8 cellular contexts compared by ENCODE assay signal in the genomic region with DNA sequence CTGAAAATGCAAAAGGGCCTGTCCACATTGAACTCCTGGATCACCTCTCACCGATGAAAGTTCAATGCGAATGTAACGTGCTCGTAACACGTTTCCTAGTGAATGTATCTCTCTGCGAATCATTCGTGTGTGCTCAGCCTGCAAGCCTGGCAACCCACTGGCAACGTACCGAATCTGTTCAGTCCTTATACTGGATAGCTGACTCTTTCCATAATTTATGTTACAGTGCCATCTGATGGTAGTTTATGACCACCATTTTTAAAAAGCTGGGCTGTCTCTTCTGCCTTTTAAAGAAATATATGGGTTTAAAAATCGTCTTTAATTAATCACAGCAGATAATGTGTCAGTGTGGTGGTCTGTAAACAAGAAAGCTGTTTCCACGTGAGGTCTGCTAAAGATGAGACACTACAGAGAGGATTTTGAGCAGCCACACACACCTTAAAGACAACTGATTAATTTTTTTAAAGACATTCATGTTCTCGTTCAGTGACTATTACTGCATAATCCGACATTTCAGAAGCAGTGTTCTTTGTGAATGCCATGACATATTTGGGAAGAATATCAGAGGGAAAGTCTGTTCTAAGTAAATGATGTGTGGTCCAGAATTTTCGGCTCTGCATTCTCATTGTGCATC.
A peak's percentile ranks its signal among the peaks of the same experiment; 100 is the strongest.
DNase-seq lines count a peak whose midpoint lies in the region; ATAC-seq and TF ChIP-seq lines count a peak whose summit lies in the region.

No MANE protein-coding gene starts in this region.

- DNase-seq in natural killer cell: no peak
- DNase-seq in natural killer cell treated with Interleukin-12 subunit alpha and Interleukin-12 subunit beta and Interleukin-15 and Interleukin-18, amount 100 ng/mL, for 72 hours (ENCODE audit: low spot score): no peak
- DNase-seq in SK-N-MC (ENCODE audit: low read depth, low spot score): peak; percentile 42
- no peak for DNase-seq in epithelial cell of proximal tubule (ENCODE audit: low read depth)
- peak; percentile 31 for DNase-seq in mucosa of gallbladder (ENCODE audit: low spot score)
- no peak for DNase-seq in activated gamma-delta T cell treated with Interleukin-2 at 50 U/mL for 16 hours

- no peak overlapping the region for H2AFZ ChIP-seq in Loucy (ENCODE audit: low read length)

- peak; percentile 11 for TF ChIP-seq CTCF in natural killer cell (IDR thresholded peaks at IDR 0.05)
- TF ChIP-seq CTCF in Loucy (conservative IDR thresholded peaks at IDR 0.05; ENCODE audit: low read length): peak; percentile 80
- peak; percentile 60 for TF ChIP-seq CTCF in epithelial cell of proximal tubule (conservative IDR thresholded peaks at IDR 0.05; ENCODE audit: low read depth, low read length)

- no peaks in the 10 kb centered on the region for H3K4me1 ChIP-seq in Loucy (ENCODE audit: insufficient read depth, low read length, poor library complexity, severe bottlenecking)

- H3K4me3 Mint-ChIP-seq in natural killer cell: no peak overlapping the region
- H3K4me3 Mint-ChIP-seq in natural killer cell treated with Interleukin-12 subunit alpha and Interleukin-12 subunit beta and Interleukin-15 and Interleukin-18, amount 100 ng/mL, for 72 hours: no peak overlapping the region

- H3K4me2 ChIP-seq in Loucy (ENCODE audit: low read depth, low read length, poor library complexity, severe bottlenecking): no peak overlapping the region

- H3K27me3 ChIP-seq in Loucy (ENCODE audit: insufficient read depth, low read length, poor library complexity, severe bottlenecking): no peaks in the 10 kb centered on the region

- no peak overlapping the region for H3K27ac Mint-ChIP-seq in natural killer cell
- H3K27ac Mint-ChIP-seq in natural killer cell treated with Interleukin-12 subunit alpha and Interleukin-12 subunit beta and Interleukin-15 and Interleukin-18, amount 100 ng/mL, for 72 hours: no peak overlapping the region

- peaks cover 5 to 10% of the 10 kb centered on the region in 2 donors for H3K4me1 Mint-ChIP-seq in natural killer cell
- peaks cover 0 to 4% of the 10 kb centered on the region in 2 donors for H3K4me1 Mint-ChIP-seq in natural killer cell treated with Interleukin-12 subunit alpha and Interleukin-12 subunit beta and Interleukin-15 and Interleukin-18, amount 100 ng/mL, for 72 hours (ENCODE audit: low read depth in 2 of 2)

- H3K79me2 ChIP-seq in Loucy (ENCODE audit: insufficient read depth, low read length): no peaks in the 10 kb centered on the region

- no peaks in the 10 kb centered on the region for H3K36me3 ChIP-seq in Loucy (ENCODE audit: insufficient read depth, low read length)
- no peaks in the 10 kb centered on the region for H3K36me3 ChIP-seq in SK-N-MC (ENCODE audit: insufficient read depth, low read length)

- ATAC-seq in natural killer cell: no peak
- ATAC-seq in natural killer cell treated with Interleukin-12 subunit alpha and Interleukin-12 subunit beta and Interleukin-15 and Interleukin-18, amount 100 ng/mL, for 72 hours: no peak
- no peak for ATAC-seq in GM19455 (IDR thresholded peaks at IDR 0.05; ENCODE audit: unreplicated experiment)

- no peaks in the 10 kb centered on the region for H3K27me3 Mint-ChIP-seq in natural killer cell (ENCODE audit: low read depth in 2 of 2)
- no peaks in the 10 kb centered on the region for H3K27me3 Mint-ChIP-seq in natural killer cell treated with Interleukin-12 subunit alpha and Interleukin-12 subunit beta and Interleukin-15 and Interleukin-18, amount 100 ng/mL, for 72 hours

- H3K36me3 Mint-ChIP-seq in natural killer cell: no peaks in the 10 kb centered on the region
- H3K36me3 Mint-ChIP-seq in natural killer cell treated with Interleukin-12 subunit alpha and Interleukin-12 subunit beta and Interleukin-15 and Interleukin-18, amount 100 ng/mL, for 72 hours: no peaks in the 10 kb centered on the region

- H3K9me3 Mint-ChIP-seq in natural killer cell: no peaks in the 10 kb centered on the region
- H3K9me3 Mint-ChIP-seq in natural killer cell treated with Interleukin-12 subunit alpha and Interleukin-12 subunit beta and Interleukin-15 and Interleukin-18, amount 100 ng/mL, for 72 hours: no peaks in the 10 kb centered on the region

- H3F3A ChIP-seq in Loucy (ENCODE audit: low read depth): no peaks in the 10 kb centered on the region

- H3K9ac ChIP-seq in Loucy (ENCODE audit: low read depth, low read length, poor library complexity, severe bottlenecking): no peak overlapping the region
- no peak overlapping the region for H3K9ac ChIP-seq in SK-N-MC (ENCODE audit: insufficient read length)

- H3K9me2 ChIP-seq in Loucy (replicated peaks; ENCODE audit: low read depth, low read length): no peaks in the 10 kb centered on the region

- intact Hi-C loops in natural killer cell (cut with micrococcal nuclease): loop anchor here (5.0 kb wide), 1 partner anchor 1101 kb away; no protein-coding TSS in a partner anchor

- H4K20me1 ChIP-seq in Loucy (ENCODE audit: insufficient read depth, low read length, poor library complexity, severe bottlenecking): no peaks in the 10 kb centered on the region

- H3K4me3 ChIP-seq in Loucy (ENCODE audit: low read length, poor library complexity, severe bottlenecking): no peak overlapping the region
- peak overlapping the region; percentile 6 for H3K4me3 ChIP-seq in SK-N-MC
- no peak overlapping the region for H3K4me3 ChIP-seq in epithelial cell of proximal tubule (ENCODE audit: low read depth, low read length)

- no peaks in the 10 kb centered on the region for H3K9me3 ChIP-seq in Loucy (ENCODE audit: insufficient read depth, low read depth, low read length)
- H3K9me3 ChIP-seq in SK-N-MC (ENCODE audit: low read depth, low read length): no peaks in the 10 kb centered on the region

- no peak overlapping the region for H3K27ac ChIP-seq in SK-N-MC

Comparison
In these comparisons a context has a peak if more than half of its experiments do, and no peak if none do; other contexts are left out.
1. DNase-seq: peak in SK-N-MC (single experiment) and mucosa of gallbladder (single experiment); none in natural killer cell (single experiment), natural killer cell treated with Interleukin-12 subunit alpha and Interleukin-12 subunit beta and Interleukin-15 and Interleukin-18, amount 100 ng/mL, for 72 hours (single experiment), epithelial cell of proximal tubule (single experiment) and activated gamma-delta T cell treated with Interleukin-2 at 50 U/mL for 16 hours (single experiment).
2. CTCF ChIP-seq: peak in every context shown above with its lines; median percentile 80 in Loucy; 60 in epithelial cell of proximal tubule; 11 in natural killer cell.